In genomic region chr22:22446527-22446926, GRCh38 we compare ENCODE assay signal across 24 cellular contexts.
DNase-seq lines count a peak whose midpoint lies in the region; FAIRE-seq and TF ChIP-seq lines count a peak whose summit lies in the region.
"Had no signal": no experiment of that assay in that cellular context is flagged by ENCODE, and none has a peak within 500 bp of the region (broad histone marks: within the 10 kb centered on the region; RNA-seq: fewer than 3 reads in every experiment).

No MANE protein-coding gene starts in this region.

- intact Hi-C loops in MCF 10A (cut with micrococcal nuclease) (no loop called here), breast epithelium (cut with DNase I; ENCODE audit: low total_unique reads) (no loop called here), posterior vena cava (cut with DNase I) (no loop called here)

- H3K4me3 ChIP-seq in breast epithelium (no peak overlapping the region), choroid plexus epithelial cell (ENCODE audit: low read depth, low read length) (no peak overlapping the region), H7 (ENCODE audit: insufficient read depth, low read depth, low read length) (no peak overlapping the region), WERI-Rb-1 (ENCODE audit: low read depth, low read length) (no peak overlapping the region)
- H3K4me3 ChIP-seq: GM12878, prostate gland, stomach had no signal

- no peak overlapping the region for H3K4me3 Mint-ChIP-seq in MCF 10A (ENCODE audit: unreplicated experiment)
- H3K4me3 Mint-ChIP-seq: CD4-positive, alpha-beta T cell; effector memory CD8-positive, alpha-beta T cell; IgD-negative memory B cell; T-helper 1 cell treated with Interleukin-12 subunit alpha and Interleukin-12 subunit beta and Interleukin-4 antibody, amounts not matched to agents 30 μg/mL and 1 μg/mL, for 36 hours had no signal

- H3K27me3 ChIP-seq in breast epithelium = no peaks in the 10 kb centered on the region
- H3K27me3 ChIP-seq in H7 (ENCODE audit: control insufficient read depth, insufficient read depth, low read length) = peaks cover 64% of the 10 kb centered on the region
- H3K27me3 ChIP-seq in WERI-Rb-1 (ENCODE audit: insufficient read depth, low read depth, severe bottlenecking) = no peaks in the 10 kb centered on the region

- TF ChIP-seq CTCF in MCF 10A (IDR thresholded peaks at IDR 0.05; ENCODE audit: unreplicated experiment) (no peak), breast epithelium (IDR thresholded peaks at IDR 0.05) (no peak), choroid plexus epithelial cell (conservative IDR thresholded peaks at IDR 0.05; ENCODE audit: low read depth, low read length) (no peak), WERI-Rb-1 (IDR thresholded peaks at IDR 0.05; ENCODE audit: low read depth, low read length) (no peak)

- H3K9me3 ChIP-seq in breast epithelium (peaks cover 4 to 9% of the 10 kb centered on the region in 2 donors), WERI-Rb-1 (ENCODE audit: severe bottlenecking) (peaks cover 4% of the 10 kb centered on the region)
- H3K9me3 ChIP-seq: prostate gland had no signal

- CTCF ChIA-PET in MCF 10A (lab: Yijun Ruan, JAX) = interaction anchor here (0.6 kb wide), 4 partner anchors 11 to 158 kb away, joined by 3 to 5 read pairs (median 5); no protein-coding TSS in a partner anchor

- H3K27me3 Mint-ChIP-seq in MCF 10A (ENCODE audit: insufficient read depth, unreplicated experiment) = peaks cover 43% of the 10 kb centered on the region
- H3K27me3 Mint-ChIP-seq: IgD-negative memory B cell had no signal

- H3K36me3 Mint-ChIP-seq in MCF 10A (ENCODE audit: insufficient read depth, unreplicated experiment) = no peaks in the 10 kb centered on the region
- H3K36me3 Mint-ChIP-seq: IgD-negative memory B cell had no signal

- no peaks in the 10 kb centered on the region for H3K4me1 ChIP-seq in breast epithelium
- H3K4me1 ChIP-seq: prostate gland, stomach had no signal

- no peak overlapping the region for H3K27ac Mint-ChIP-seq in MCF 10A (ENCODE audit: low read depth, unreplicated experiment)
- H3K27ac Mint-ChIP-seq: CD4-positive, alpha-beta T cell; effector memory CD8-positive, alpha-beta T cell; IgD-negative memory B cell; T-helper 1 cell treated with Interleukin-12 subunit alpha and Interleukin-12 subunit beta and Interleukin-4 antibody, amounts not matched to agents 30 μg/mL and 1 μg/mL, for 36 hours had no signal

- H3K9me3 Mint-ChIP-seq in MCF 10A (ENCODE audit: unreplicated experiment) = peaks cover 8% of the 10 kb centered on the region
- H3K9me3 Mint-ChIP-seq: effector memory CD8-positive, alpha-beta T cell; IgD-negative memory B cell; T-helper 1 cell treated with Interleukin-12 subunit alpha and Interleukin-12 subunit beta and Interleukin-4 antibody, amounts not matched to agents 30 μg/mL and 1 μg/mL, for 36 hours had no signal

- peak; percentile 77 for FAIRE-seq in urothelium cell line (lab: Jason Lieb, UNC)
- FAIRE-seq: A204.1, GM12878 had no signal

- no peaks in the 10 kb centered on the region for H3K4me1 Mint-ChIP-seq in MCF 10A (ENCODE audit: insufficient read depth, unreplicated experiment)

- POLR2A ChIA-PET in MCF 10A (lab: Yijun Ruan, JAX) = no interaction called here

- TF ChIP-seq POLR2A in breast epithelium (IDR thresholded peaks at IDR 0.05) = no peak

- BruUV-seq in MCF 10A (replicated peaks; lab: Mats Ljungman, UMichigan) = no TSS peak

- H3K27ac ChIP-seq in breast epithelium = no peak overlapping the region
- H3K27ac ChIP-seq in WERI-Rb-1 = no peak overlapping the region
- H3K27ac ChIP-seq: prostate gland, stomach had no signal

- H3K36me3 ChIP-seq in breast epithelium = no peaks in the 10 kb centered on the region
- H3K36me3 ChIP-seq in H7 (replicated peaks; ENCODE audit: control insufficient read depth, insufficient read depth, low read length) = no peaks in the 10 kb centered on the region
- no peaks in the 10 kb centered on the region for H3K36me3 ChIP-seq in WERI-Rb-1
- H3K36me3 ChIP-seq: prostate gland, stomach had no signal

- DNase-seq in MCF 10A (ENCODE audit: unreplicated experiment) (peak; percentile 11), breast epithelium (ENCODE audit: low spot score in 2 of 2) (no peak), NCI-H2171 treated with DMSO at 0.1 percent for 48 hours (lab: John Stamatoyannopoulos, UW) (peak; percentile 68), choroid plexus epithelial cell (ENCODE audit: low read depth) (peak; percentile 4), urothelium cell line (ENCODE audit: low spot score) (no peak), H7 (no peak), posterior vena cava (ENCODE audit: low spot score) (no peak), WERI-Rb-1 (no peak)
- DNase-seq: activated CD4-positive, alpha-beta T cell treated with anti-CD3 and anti-CD28 coated beads, Interleukin-2, amount 50 U/mL, for 48 hours; activated T-cell treated with anti-CD3 and anti-CD28 coated beads, Interleukin-2, amount 50 U/mL, for 48 hours; CD4-positive, alpha-beta T cell; central memory CD4-positive, alpha-beta T cell; effector memory CD8-positive, alpha-beta T cell; islet precursor cell; left ventricle myocardium superior; NCI-H446 treated with DMSO at 0.1 percent for 48 hours; NK-92 treated with Interleukin-12 subunit alpha and Interleukin-12 subunit beta, amount 100 ng/mL, for 24 hours; stimulated activated CD4-positive, alpha-beta T cell treated with anti-CD3 and anti-CD28 coated beads, Interleukin-4, amount 100 ng/mL, for 1 hour; stomach had no signal

Comparison
In these comparisons a context has a peak if more than half of its experiments do, and no peak if none do; other contexts are left out.
1. DNase-seq: peak in MCF 10A (single experiment), NCI-H2171 treated with DMSO at 0.1 percent for 48 hours (single experiment) and choroid plexus epithelial cell (single experiment); none in breast epithelium (0 of 2), urothelium cell line (single experiment), H7 (single experiment), posterior vena cava (single experiment) and WERI-Rb-1 (single experiment).